In the genomic region with DNA sequence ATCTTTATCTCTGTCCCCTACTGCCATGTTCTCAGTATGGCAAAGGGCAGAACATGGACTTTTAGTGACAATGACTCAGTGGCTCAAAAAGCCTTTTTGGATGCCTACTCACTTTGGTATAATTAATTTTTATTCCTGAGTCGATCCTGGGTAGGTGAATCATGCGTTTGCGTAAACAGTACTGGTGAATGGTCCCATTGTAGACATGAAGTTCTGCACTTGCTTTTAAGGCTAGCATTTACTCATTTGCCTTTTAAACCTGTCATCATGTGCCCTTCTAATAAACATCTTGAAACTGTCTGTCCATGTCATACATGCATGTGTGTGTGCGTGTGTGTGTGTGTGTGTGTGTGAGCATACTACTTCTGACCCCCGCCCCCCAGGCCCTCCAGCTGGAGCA, we compare ENCODE assay signal across 22 cellular contexts.
DNase-seq lines count a peak whose midpoint lies in the region; ATAC-seq, FAIRE-seq and TF ChIP-seq lines count a peak whose summit lies in the region.
"Had no signal": no experiment of that assay in that cellular context is flagged by ENCODE, and none has a peak within 500 bp of the region (broad histone marks: within the 10 kb centered on the region; RNA-seq: fewer than 3 reads in every experiment).

No MANE protein-coding gene starts in this region.

- DNase-seq in A172 (ENCODE audit: low spot score): peak; percentile 56
- peak; percentile 63 for DNase-seq in EL
- peak; percentile 29 for DNase-seq in RCC 7860 (ENCODE audit: low spot score)
- peak; percentile 68 for DNase-seq in epithelial cell of esophagus (ENCODE audit: low read depth)
- no peak for DNase-seq in effector CD8-positive, alpha-beta T cell (lab: John Stamatoyannopoulos, UW)
- no peak for DNase-seq in posterior cingulate gyrus
- no peak for DNase-seq in mucosa of gallbladder (ENCODE audit: low spot score)
- DNase-seq: ACHN; activated B cell treated with CpG ODN at 0.5 μM for 24 hours; caudate nucleus; effector memory CD4-positive, alpha-beta T cell; GOT3; left lung; NCI-H1417; NCI-H2171 treated with DMSO at 0.1 percent for 48 hours; NCI-H774; Peyer's patch; stomach; T-helper 1 cell; uterus had no signal

- FAIRE-seq in RCC 7860 (lab: Jason Lieb, UNC): no peak

- intact Hi-C loops in posterior cingulate gyrus (cut with DNase I): no loop called here

- no peak for ATAC-seq in HG03378 (IDR thresholded peaks at IDR 0.05; ENCODE audit: unreplicated experiment)
- ATAC-seq: left lung had no signal

- TF ChIP-seq CTCF in epithelial cell of esophagus (IDR thresholded peaks at IDR 0.05; ENCODE audit: insufficient read depth, low read depth, low read length, missing control alignments): no peak

- no peak overlapping the region for H3K4me3 ChIP-seq in epithelial cell of esophagus (ENCODE audit: low read length)
- H3K4me3 ChIP-seq: left lung, Peyer's patch, right atrium auricular region, stomach, uterus had no signal

Comparison
In these comparisons a context has a peak if more than half of its experiments do, and no peak if none do; other contexts are left out.
1. DNase-seq: peak in A172 (single experiment), EL (single experiment), RCC 7860 (single experiment) and epithelial cell of esophagus (single experiment); none in effector CD8-positive, alpha-beta T cell (single experiment), posterior cingulate gyrus (0 of 10) and mucosa of gallbladder (single experiment).